8 cellular contexts compared by ENCODE assay signal in the genomic region with DNA sequence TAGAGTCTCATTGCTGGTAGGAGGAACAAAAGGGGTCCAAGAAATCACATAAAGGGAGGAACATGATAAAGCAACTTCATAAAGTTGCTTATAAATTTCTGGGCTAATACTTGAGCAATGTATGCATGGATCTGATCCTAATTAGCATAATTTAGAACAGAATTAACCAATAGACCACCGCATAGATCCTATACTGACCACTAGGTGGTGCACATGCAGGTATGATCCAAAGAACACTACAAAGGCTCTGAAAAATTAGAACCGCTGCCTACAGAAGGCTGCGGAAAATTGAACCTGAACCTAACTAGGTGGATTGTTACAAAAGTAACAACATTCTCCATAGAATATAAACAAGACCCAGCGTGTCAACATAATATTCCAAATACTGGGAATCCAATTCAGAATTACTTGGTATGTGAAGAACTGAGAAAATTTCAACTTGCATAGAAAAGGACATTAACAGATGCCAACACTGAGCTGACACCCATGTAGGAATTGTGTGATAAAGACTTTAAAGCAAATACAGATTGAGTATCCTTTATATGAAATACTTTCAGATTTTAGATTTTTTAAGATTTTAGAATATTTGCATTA. TPM values are rescaled to one million over a fixed set of nuclear protein-coding genes. Genes with fewer than 3 reads are reported as not detected.
DNase-seq lines count a peak whose midpoint lies in the region; ATAC-seq and TF ChIP-seq lines count a peak whose summit lies in the region.

No MANE protein-coding gene starts in this region.

- H3K36me3 ChIP-seq in ascending aorta: no peaks in the 10 kb centered on the region
- H3K36me3 ChIP-seq in left lung: peaks cover 0 to 17% of the 10 kb centered on the region in 2 donors
- H3K36me3 ChIP-seq in MG63: peaks cover 8% of the 10 kb centered on the region; the same call in 1 of the 2 replicates

- ATAC-seq in GM19023 (IDR thresholded peaks at IDR 0.05; ENCODE audit: unreplicated experiment): peak; percentile 58
- ATAC-seq in left lung: peak; percentile 72

- intact Hi-C loops in ascending aorta (cut with DNase I): loop anchor here (10.0 kb wide), 1 partner anchor 120 kb away; the partner anchor contains the start of gene VBP1
- intact Hi-C loops in left lung (cut with DNase I): no loop called here

- no peaks in the 10 kb centered on the region for H3K9me3 ChIP-seq in ascending aorta
- H3K9me3 ChIP-seq in left lung: no peaks in the 10 kb centered on the region
- no peaks in the 10 kb centered on the region for H3K9me3 ChIP-seq in MG63

- peak; percentile 32 to 53 (median 40) for TF ChIP-seq CTCF in ascending aorta (IDR thresholded peaks at IDR 0.05)
- TF ChIP-seq CTCF in left lung (IDR thresholded peaks at IDR 0.05): peak; percentile 38 to 41

- no peaks in the 10 kb centered on the region for H3K4me1 ChIP-seq in ascending aorta
- no peaks in the 10 kb centered on the region for H3K4me1 ChIP-seq in left lung

- H3K27me3 ChIP-seq in ascending aorta (no peaks in the 10 kb centered on the region), left lung (no peaks in the 10 kb centered on the region), MG63 (no peaks in the 10 kb centered on the region)

- no peak overlapping the region for H3K27ac ChIP-seq in ascending aorta
- no peak overlapping the region for H3K27ac ChIP-seq in left lung

- H3K4me3 ChIP-seq in ascending aorta: no peak overlapping the region
- no peak overlapping the region for H3K4me3 ChIP-seq in left lung
- H3K4me3 ChIP-seq in MG63: no peak overlapping the region

- DNase-seq in NCI-H2196 (lab: John Stamatoyannopoulos, UW; ENCODE audit: unreplicated experiment) (peak; percentile 25), NCI-H2196 treated with DMSO at 0.1 percent for 48 hours (lab: John Stamatoyannopoulos, UW; ENCODE audit: unreplicated experiment) (no peak), NCI-H2171 (lab: John Stamatoyannopoulos, UW) (peak; percentile 6), ascending aorta (ENCODE audit: low spot score in 2 of 2) (no peak), left lung (no peak), OCI-M2 (lab: John Stamatoyannopoulos, UW; ENCODE audit: unreplicated experiment) (no peak), MG63 (no peak)

RNA-seq across cellular contexts. Expression of gene BRCC3, which starts 23.3 kb away (rescaled TPM):
- 9.4 TPM for total RNA-seq in ascending aorta
- total RNA-seq in left lung: 10 to 100 TPM; 20.4 to 20.7 TPM
- total RNA-seq in MG63 (2014; rRNA removed; shearing (Covaris generic); ENCODE audit: low replicate concordance): 1.5 and 4.9 TPM in 2 replicates

RNA-seq across cellular contexts. Expression of gene CMC4, which starts 23.6 kb away (rescaled TPM):
- total RNA-seq in ascending aorta (11.9 TPM), left lung (1 to 10 TPM; 3.8 to 6.6 TPM)
- total RNA-seq in MG63 (2014; rRNA removed; shearing (Covaris generic); ENCODE audit: low replicate concordance): 16.7 and 38.6 TPM in 2 replicates

RNA-seq across cellular contexts. Expression of gene MTCP1, which starts 23.6 kb away (rescaled TPM):
- total RNA-seq in ascending aorta (6.1 TPM), left lung (10 to 100 TPM; 11.5 to 13.1 TPM)
- total RNA-seq in MG63 (2014; rRNA removed; shearing (Covaris generic); ENCODE audit: low replicate concordance): 14.6 and 79.5 TPM in 2 replicates

Comparison
In these comparisons a context has a peak if more than half of its experiments do, and no peak if none do; other contexts are left out.
1. DNase-seq: peak in NCI-H2196 (single experiment) and NCI-H2171 (single experiment); none in NCI-H2196 treated with DMSO at 0.1 percent for 48 hours (single experiment), ascending aorta (0 of 2), left lung (0 of 2), OCI-M2 (single experiment) and MG63 (single experiment).